8 cellular contexts compared by ENCODE assay signal in the genomic region with DNA sequence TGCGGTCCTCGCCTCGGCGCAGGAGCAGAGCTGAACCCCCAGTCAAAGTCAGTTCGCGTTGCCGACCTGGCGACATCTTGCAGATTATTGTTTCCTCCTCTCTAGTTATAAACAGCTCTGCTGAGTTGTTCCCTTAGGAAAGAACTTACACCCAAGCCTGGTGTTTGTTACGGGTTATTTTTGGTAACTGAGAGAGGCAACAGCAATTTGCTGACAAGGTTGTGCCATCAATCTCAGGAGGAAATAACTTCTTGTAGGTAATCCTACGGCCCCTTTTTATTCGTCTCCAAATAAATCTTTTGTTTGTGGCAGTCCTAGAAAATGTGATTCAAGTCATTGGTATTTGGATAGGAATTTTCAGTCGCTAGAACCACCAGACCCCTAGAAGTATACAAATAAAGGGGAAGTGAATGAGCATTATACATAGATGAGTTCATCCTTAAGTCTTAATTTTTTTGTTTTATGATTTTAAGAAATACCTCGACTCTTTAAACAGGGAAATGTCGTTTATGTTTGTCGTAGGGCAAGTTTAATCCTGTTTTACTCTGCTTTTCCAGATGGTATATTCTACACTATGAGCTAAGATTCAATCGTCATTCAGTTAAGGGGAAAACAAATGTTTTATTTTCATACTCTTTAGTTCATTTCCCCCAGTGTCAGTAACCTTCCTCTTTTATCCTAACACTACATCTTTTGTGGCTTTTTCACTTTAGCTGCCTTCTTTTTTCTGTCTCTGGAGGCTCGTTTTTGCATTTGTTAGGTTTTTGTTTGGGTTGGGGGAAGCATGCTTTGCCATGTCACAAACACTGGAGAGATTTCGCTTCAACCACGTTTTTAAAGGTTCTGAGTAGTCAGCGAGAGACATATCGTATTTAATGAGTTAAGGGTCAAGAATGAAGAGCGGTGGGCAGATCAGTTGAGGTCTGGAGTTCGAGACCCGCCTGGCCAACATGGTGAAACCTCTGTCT. TPM values are rescaled to one million over a fixed set of nuclear protein-coding genes. Genes with fewer than 3 reads are reported as not detected.
DNase-seq lines count a peak whose midpoint lies in the region; ATAC-seq and TF ChIP-seq lines count a peak whose summit lies in the region.

No MANE protein-coding gene starts in this region.

- H3K4me1 Mint-ChIP-seq in brain: peaks cover 61% of the 10 kb centered on the region

- no peak for TF ChIP-seq CTCF in brain (conservative IDR thresholded peaks at IDR 0.05)

- ATAC-seq in HG03457 (IDR thresholded peaks at IDR 0.05; ENCODE audit: unreplicated experiment): no peak

- H3K4me3 Mint-ChIP-seq in brain: peak overlapping the region; percentile 78 to 82 (median 80)

- H3K36me3 Mint-ChIP-seq in brain: peaks cover 39% of the 10 kb centered on the region

- peaks cover 4% of the 10 kb centered on the region for H3K27me3 Mint-ChIP-seq in brain

- DNase-seq in activated T-cell treated with anti-CD3 and anti-CD28 coated beads for 4 hours (peak; percentile 15), NCI-H345 treated with DMSO at 0.1 percent for 48 hours (lab: John Stamatoyannopoulos, UW; ENCODE audit: unreplicated experiment) (peak; percentile 37), kidney glomerular epithelial cell (lab: John Stamatoyannopoulos, UW) (peak; percentile 67), superior temporal gyrus (ENCODE audit: extremely low spot score) (peak; percentile 56), 8988T (no peak)
- DNase-seq in activated T-cell treated with anti-CD3 and anti-CD28 coated beads, Interleukin-2, amount 50 U/mL, for 1 hour: no peak

- H3K9me3 Mint-ChIP-seq in brain: peaks cover 0 to 2% (median 0%) of the 10 kb centered on the region in 5 experiments

- H3K27ac Mint-ChIP-seq in brain: peak overlapping the region; percentile 22 to 86 (median 57)

RNA-seq across cellular contexts. Expression of gene PM20D2, which starts 1.2 kb away (rescaled TPM):
- 11.3 TPM for polyA plus RNA-seq in brain (ENCODE audit: insufficient read depth, low read depth, low replicate concordance)

RNA-seq across cellular contexts. Expression of gene SRSF12, which starts 29.2 kb away (rescaled TPM):
- polyA plus RNA-seq in brain (ENCODE audit: insufficient read depth, low read depth, low replicate concordance): 5.8 TPM

Comparison
In these comparisons a context has a peak if more than half of its experiments do, and no peak if none do; other contexts are left out.
1. DNase-seq: peak in activated T-cell treated with anti-CD3 and anti-CD28 coated beads for 4 hours (single experiment), NCI-H345 treated with DMSO at 0.1 percent for 48 hours (single experiment), kidney glomerular epithelial cell (single experiment) and superior temporal gyrus (single experiment); none in activated T-cell treated with anti-CD3 and anti-CD28 coated beads, Interleukin-2, amount 50 U/mL, for 1 hour (single experiment) and 8988T (single experiment).